Comparison of ENCODE assay signal across 19 cellular contexts in genomic region chr16:58324792-58325191, GRCh38. TPM values are rescaled to one million over a fixed set of nuclear protein-coding genes. Genes with fewer than 3 reads are reported as not detected.
DNase-seq lines count a peak whose midpoint lies in the region; ATAC-seq and TF ChIP-seq lines count a peak whose summit lies in the region.
"Had no signal": no experiment of that assay in that cellular context is flagged by ENCODE, and none has a peak within 500 bp of the region (broad histone marks: within the 10 kb centered on the region; RNA-seq: fewer than 3 reads in every experiment).

No MANE protein-coding gene starts in this region.

- H3K4me1 Mint-ChIP-seq in glutamatergic neuron (ENCODE audit: low read depth, unreplicated experiment), result peaks cover 8% of the 10 kb centered on the region
- H3K4me1 Mint-ChIP-seq: CD4-positive, CD25-positive, alpha-beta regulatory T cell; H9; IgD-negative memory B cell had no signal

- POLR2A ChIA-PET in A673 (lab: Charles Lee; ENCODE audit: low non-redundant PET), result no interaction called here

- intact Hi-C loops in A673 (cut with micrococcal nuclease; ENCODE audit: unreplicated experiment) (no loop called here), heart right ventricle (cut with DNase I) (no loop called here)

- H3K4me3 Mint-ChIP-seq in glutamatergic neuron (ENCODE audit: unreplicated experiment), result no peak overlapping the region
- H3K4me3 Mint-ChIP-seq: CD4-positive, CD25-positive, alpha-beta regulatory T cell; H9; IgD-negative memory B cell had no signal

- H3K36me3 ChIP-seq in A673 (ENCODE audit: insufficient read depth, low read length, poor library complexity, severe bottlenecking) (no peaks in the 10 kb centered on the region), heart right ventricle (no peaks in the 10 kb centered on the region)
- H3K36me3 ChIP-seq: BLaER1 treated with 17β-estradiol and CSF1 and Interleukin-3, amounts not matched to agents 10 nM and 100 nM had no signal

- H3K9me3 Mint-ChIP-seq in glutamatergic neuron (ENCODE audit: unreplicated experiment), result no peaks in the 10 kb centered on the region
- H3K9me3 Mint-ChIP-seq: H9, IgD-negative memory B cell had no signal

- no peaks in the 10 kb centered on the region for H3K27me3 ChIP-seq in A673 (replicated peaks; ENCODE audit: insufficient read depth, low read depth, low read length, poor library complexity)
- H3K27me3 ChIP-seq in heart right ventricle, result no peaks in the 10 kb centered on the region
- H3K27me3 ChIP-seq: BLaER1 treated with 17β-estradiol and CSF1 and Interleukin-3, amounts not matched to agents 10 nM and 100 nM had no signal

- H3K27me3 Mint-ChIP-seq in glutamatergic neuron (ENCODE audit: unreplicated experiment), result no peaks in the 10 kb centered on the region

- no peaks in the 10 kb centered on the region for H3K36me3 Mint-ChIP-seq in glutamatergic neuron (ENCODE audit: unreplicated experiment)
- H3K36me3 Mint-ChIP-seq: CD4-positive, CD25-positive, alpha-beta regulatory T cell; IgD-negative memory B cell had no signal

- DNase-seq in NCI-H2171 treated with DMSO at 0.1 percent for 48 hours (lab: John Stamatoyannopoulos, UW), result peak; percentile 42
- DNase-seq in NCI-H2171 (lab: John Stamatoyannopoulos, UW), result no peak
- peak; percentile 29 for DNase-seq in A673 (ENCODE audit: low spot score)
- DNase-seq in NCI-H2227 (lab: John Stamatoyannopoulos, UW; ENCODE audit: unreplicated experiment), result peak; percentile 21
- DNase-seq in glutamatergic neuron, result no peak
- DNase-seq in HT-29 (ENCODE audit: low spot score), result no peak
- DNase-seq in heart right ventricle, result no peak
- DNase-seq: 8988T; ACHN; Calu3; CD4-positive, CD25-positive, alpha-beta regulatory T cell; DMS153; DMS79 treated with DMSO at 0.1 percent for 48 hours; EL; GOT3; H9 had no signal

- H3K9me3 ChIP-seq in A673 (ENCODE audit: low read depth, low read length, poor library complexity, severe bottlenecking) (no peaks in the 10 kb centered on the region), heart right ventricle (no peaks in the 10 kb centered on the region)
- H3K9me3 ChIP-seq: BLaER1 treated with 17β-estradiol and CSF1 and Interleukin-3, amounts not matched to agents 10 nM and 100 nM had no signal

- H3K4me1 ChIP-seq in A673 (ENCODE audit: insufficient read depth, low read length, poor library complexity, severe bottlenecking), result peaks cover 11% of the 10 kb centered on the region
- peaks cover 0 to 38% (median 16%) of the 10 kb centered on the region in 9 donors for H3K4me1 ChIP-seq in heart right ventricle

- ATAC-seq in heart right ventricle, result no peak

- H3K4me3 ChIP-seq in A673 (ENCODE audit: low read depth, low read length, poor library complexity, severe bottlenecking), result no peak overlapping the region
- no peak overlapping the region for H3K4me3 ChIP-seq in heart right ventricle
- H3K4me3 ChIP-seq: BLaER1 treated with 17β-estradiol and CSF1 and Interleukin-3, amounts not matched to agents 10 nM and 100 nM had no signal

- WGBS in heart right ventricle, 2 donors, result 78 to 83% methylated on average over 3 of the region's 3 CpGs

- no TSS peak for BruUV-seq in A673 (replicated peaks; lab: Mats Ljungman, UMichigan)

- H3K27ac Mint-ChIP-seq in glutamatergic neuron (ENCODE audit: unreplicated experiment), result peak overlapping the region; percentile 7
- H3K27ac Mint-ChIP-seq: CD4-positive, CD25-positive, alpha-beta regulatory T cell; H9; IgD-negative memory B cell had no signal

- CTCF ChIA-PET in A673 (lab: Charles Lee), result interaction anchor here (0.6 kb wide), 1 partner anchor 94 kb away, joined by 4 read pairs; no protein-coding TSS in a partner anchor

- TF ChIP-seq CTCF in A673 (conservative IDR thresholded peaks at IDR 0.05; ENCODE audit: low read depth, low read length) (no peak), glutamatergic neuron (IDR thresholded peaks at IDR 0.05; ENCODE audit: partially characterized antibody, unreplicated experiment) (no peak), heart right ventricle (IDR thresholded peaks at IDR 0.05) (no peak)

- H3K27ac ChIP-seq in A673 (ENCODE audit: low read depth, low read length, poor library complexity, severe bottlenecking) (no peak overlapping the region), heart right ventricle (no peak overlapping the region)
- H3K27ac ChIP-seq: BLaER1 treated with 17β-estradiol and CSF1 and Interleukin-3, amounts not matched to agents 10 nM and 100 nM had no signal

RNA-seq across cellular contexts. Expression of gene PRSS54, which starts 30.0 kb away (rescaled TPM):
- total RNA-seq in A673 (2021), result not detected in 2 replicates
- total RNA-seq in glutamatergic neuron (ENCODE audit: unreplicated experiment), result not detected
- not detected in 2 replicates for total RNA-seq in HT-29 (2014; rRNA removed; shearing (Covaris generic))
- total RNA-seq in heart right ventricle, result not detected
- not detected for polyA plus RNA-seq in heart right ventricle
- total RNA-seq: Calu3; CD4-positive, CD25-positive, alpha-beta regulatory T cell; H9; HT1080 had no signal
- polyA plus RNA-seq: CD4-positive, CD25-positive, alpha-beta regulatory T cell; IgD-negative memory B cell had no signal

Comparison
In these comparisons a context has a peak if more than half of its experiments do, and no peak if none do; other contexts are left out.
1. DNase-seq: peak in NCI-H2171 treated with DMSO at 0.1 percent for 48 hours (single experiment), A673 (single experiment) and NCI-H2227 (single experiment); none in NCI-H2171 (single experiment), glutamatergic neuron (single experiment), HT-29 (single experiment) and heart right ventricle (0 of 2).